ENCODE assay signal across 8 cellular contexts in the genomic region with DNA sequence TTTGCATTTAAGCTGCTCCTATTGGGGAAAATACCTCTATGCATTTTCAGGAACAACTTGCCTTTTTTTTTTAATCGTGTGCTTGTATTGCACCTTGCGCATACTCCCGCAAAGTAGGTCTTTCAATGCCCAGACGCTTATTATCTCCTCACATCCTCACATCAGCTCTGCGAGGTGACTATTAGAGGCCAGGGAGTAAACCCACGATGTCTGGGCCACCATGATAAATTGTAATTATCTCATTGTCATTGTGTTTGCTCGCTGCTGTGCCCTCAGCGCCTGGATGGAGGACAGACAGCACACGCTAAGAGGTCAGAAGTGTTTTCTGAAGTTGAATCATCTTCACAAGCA. TPM values are rescaled to one million over a fixed set of nuclear protein-coding genes. Genes with fewer than 3 reads are reported as not detected.
A peak's percentile ranks its signal among the peaks of the same experiment; 100 is the strongest.
DNase-seq lines count a peak whose midpoint lies in the region; ATAC-seq and TF ChIP-seq lines count a peak whose summit lies in the region.

No MANE protein-coding gene starts in this region.

- no peak for TF ChIP-seq CTCF in transverse colon (IDR thresholded peaks at IDR 0.05)

- peak overlapping the region; percentile 79 to 99 (median 97) for H3K27ac ChIP-seq in transverse colon

- H3K27me3 ChIP-seq in transverse colon, result no peaks in the 10 kb centered on the region

- 50 to 61% methylated on average over 9 of the region's 9 CpGs for WGBS in transverse colon (ENCODE audit: low coverage in 1 of 2), 2 donors

- DNase-seq in activated naive CD4-positive, alpha-beta T cell treated with anti-CD3 and anti-CD28 coated beads, Interleukin-2, amount 10 ng/mL, durations not matched to agents 7 days and 5 days, result no peak
- DNase-seq in activated naive CD4-positive, alpha-beta T cell treated with anti-CD3 and anti-CD28 coated beads, Interleukin-2, amount 50 U/mL, for 16 hours, result no peak
- no peak for DNase-seq in activated CD8-positive, alpha-beta T cell treated with anti-CD3 and anti-CD28 coated beads, Interleukin-2, amount 10 ng/mL, durations not matched to agents 7 days and 5 days
- DNase-seq in immature natural killer cell, result no peak
- no peak for DNase-seq in transverse colon
- no peak for DNase-seq in NCI-H2107 treated with DMSO at 0.1 percent for 48 hours (lab: John Stamatoyannopoulos, UW; ENCODE audit: unreplicated experiment)
- DNase-seq in NCI-H2107 (lab: John Stamatoyannopoulos, UW), result no peak

- H3K4me1 Mint-ChIP-seq in activated naive CD4-positive, alpha-beta T cell treated with anti-CD3 and anti-CD28 coated beads, Interleukin-2, amount 10 ng/mL, durations not matched to agents 7 days and 5 days, result peaks cover 35% of the 10 kb centered on the region
- H3K4me1 Mint-ChIP-seq in activated CD8-positive, alpha-beta T cell treated with anti-CD3 and anti-CD28 coated beads, Interleukin-2, amount 10 ng/mL, durations not matched to agents 7 days and 5 days (ENCODE audit: low read depth), result peaks cover 36% of the 10 kb centered on the region
- H3K4me1 Mint-ChIP-seq in immature natural killer cell, result peaks cover 37% of the 10 kb centered on the region in 2 donors

- no peaks in the 10 kb centered on the region for H3K9me3 ChIP-seq in transverse colon

- H3K27me3 Mint-ChIP-seq in activated naive CD4-positive, alpha-beta T cell treated with anti-CD3 and anti-CD28 coated beads, Interleukin-2, amount 10 ng/mL, durations not matched to agents 7 days and 5 days, result peaks cover 3% of the 10 kb centered on the region
- peaks cover 4% of the 10 kb centered on the region for H3K27me3 Mint-ChIP-seq in activated CD8-positive, alpha-beta T cell treated with anti-CD3 and anti-CD28 coated beads, Interleukin-2, amount 10 ng/mL, durations not matched to agents 7 days and 5 days (ENCODE audit: low read depth)
- peaks cover 1 to 16% (median 13%) of the 10 kb centered on the region in 3 donors for H3K27me3 Mint-ChIP-seq in immature natural killer cell (ENCODE audit: low read depth in 3 of 3)

- peaks cover 20 to 39% (median 29%) of the 10 kb centered on the region in 4 donors for H3K4me1 ChIP-seq in transverse colon

- peak overlapping the region; percentile 90 for H3K27ac Mint-ChIP-seq in activated naive CD4-positive, alpha-beta T cell treated with anti-CD3 and anti-CD28 coated beads, Interleukin-2, amount 10 ng/mL, durations not matched to agents 7 days and 5 days
- H3K27ac Mint-ChIP-seq in activated CD8-positive, alpha-beta T cell treated with anti-CD3 and anti-CD28 coated beads, Interleukin-2, amount 10 ng/mL, durations not matched to agents 7 days and 5 days, result peak overlapping the region; percentile 70
- peak overlapping the region in 5 of 6 donors; percentile 39 to 88 (median 74) for H3K27ac Mint-ChIP-seq in immature natural killer cell

- no peak for ATAC-seq in activated CD8-positive, alpha-beta T cell treated with anti-CD3 and anti-CD28 coated beads, Interleukin-2, amount 10 ng/mL, durations not matched to agents 7 days and 5 days
- ATAC-seq in HG02870 (IDR thresholded peaks at IDR 0.05; ENCODE audit: unreplicated experiment), result no peak

- CTCF ChIA-PET in activated naive CD4-positive, alpha-beta T cell treated with anti-CD3 and anti-CD28 coated beads, Interleukin-2, amount 10 ng/mL, durations not matched to agents 7 days and 5 days (lab: Charles Lee), result interaction anchor here (0.5 to 1.0 kb wide), 2 partner anchors 69 to 181 kb away, joined by 3 to 4 read pairs; no protein-coding TSS in a partner anchor
- CTCF ChIA-PET in activated CD8-positive, alpha-beta T cell treated with anti-CD3 and anti-CD28 coated beads, Interleukin-2, amount 10 ng/mL, durations not matched to agents 7 days and 5 days (lab: Charles Lee), result interaction anchor here (1.1 to 1.4 kb wide), 4 partner anchors 12 to 117 kb away, joined by 4 to 6 read pairs (median 5); no protein-coding TSS in a partner anchor

- intact Hi-C loops in transverse colon (cut with DNase I; ENCODE audit: low total_unique reads), result no loop called here

- no peaks in the 10 kb centered on the region for H3K9me3 Mint-ChIP-seq in activated naive CD4-positive, alpha-beta T cell treated with anti-CD3 and anti-CD28 coated beads, Interleukin-2, amount 10 ng/mL, durations not matched to agents 7 days and 5 days
- no peaks in the 10 kb centered on the region for H3K9me3 Mint-ChIP-seq in activated CD8-positive, alpha-beta T cell treated with anti-CD3 and anti-CD28 coated beads, Interleukin-2, amount 10 ng/mL, durations not matched to agents 7 days and 5 days (ENCODE audit: insufficient read depth)
- H3K9me3 Mint-ChIP-seq in immature natural killer cell, result no peaks in the 10 kb centered on the region

- no peak for TF ChIP-seq EP300 in transverse colon (IDR thresholded peaks at IDR 0.05; ENCODE audit: low read depth)

- H3K4me3 Mint-ChIP-seq in activated naive CD4-positive, alpha-beta T cell treated with anti-CD3 and anti-CD28 coated beads, Interleukin-2, amount 10 ng/mL, durations not matched to agents 7 days and 5 days, result peak overlapping the region; percentile 77
- H3K4me3 Mint-ChIP-seq in activated CD8-positive, alpha-beta T cell treated with anti-CD3 and anti-CD28 coated beads, Interleukin-2, amount 10 ng/mL, durations not matched to agents 7 days and 5 days, result peak overlapping the region; percentile 82
- peak overlapping the region; percentile 91 to 99 (median 92) for H3K4me3 Mint-ChIP-seq in immature natural killer cell

- H3K36me3 Mint-ChIP-seq in activated naive CD4-positive, alpha-beta T cell treated with anti-CD3 and anti-CD28 coated beads, Interleukin-2, amount 10 ng/mL, durations not matched to agents 7 days and 5 days, result peaks cover 23% of the 10 kb centered on the region
- peaks cover 26% of the 10 kb centered on the region for H3K36me3 Mint-ChIP-seq in activated CD8-positive, alpha-beta T cell treated with anti-CD3 and anti-CD28 coated beads, Interleukin-2, amount 10 ng/mL, durations not matched to agents 7 days and 5 days (ENCODE audit: low read depth)
- no peaks in the 10 kb centered on the region for H3K36me3 Mint-ChIP-seq in immature natural killer cell

- peak overlapping the region in 3 of 4 donors; percentile 34 to 75 (median 44) for H3K4me3 ChIP-seq in transverse colon

- in situ Hi-C loops in transverse colon (cut with MboI; ENCODE audit: low pct_ligation_motif_present in 1 of 4, low pct_unique_long_range_greater_than_20kb in 1 of 4, low sequenced_read_pairs in 3 of 4), result no loop called here

- no peaks in the 10 kb centered on the region for H3K36me3 ChIP-seq in transverse colon

- POLR2A ChIA-PET in activated CD8-positive, alpha-beta T cell treated with anti-CD3 and anti-CD28 coated beads, Interleukin-2, amount 10 ng/mL, durations not matched to agents 7 days and 5 days (lab: Charles Lee), result interaction anchor here (0.7 kb wide), 1 partner anchor 80 kb away, joined by 3 read pairs; no protein-coding TSS in a partner anchor

- TF ChIP-seq POLR2A in transverse colon (IDR thresholded peaks at IDR 0.05), result no peak

RNA-seq across cellular contexts. Expression of a gene that starts 1.0 kb away (rescaled TPM):
- 10 to 100 TPM; 41.9 to 43.2 TPM for total RNA-seq in activated CD8-positive, alpha-beta T cell treated with anti-CD3 and anti-CD28 coated beads, Interleukin-2, amount 10 ng/mL, durations not matched to agents 7 days and 5 days
- polyA plus RNA-seq in immature natural killer cell, result 1 to 10 TPM; 1.9 to 4.3 (median 3.5) TPM
- total RNA-seq in transverse colon, result 100 to 1,000 TPM in 2 of 4 donors, 10 to 100 TPM in 1, 1 to 10 TPM in 1; 9.2 to 192 (median 107) TPM
